17 cellular contexts compared by ENCODE assay signal in the genomic region with DNA sequence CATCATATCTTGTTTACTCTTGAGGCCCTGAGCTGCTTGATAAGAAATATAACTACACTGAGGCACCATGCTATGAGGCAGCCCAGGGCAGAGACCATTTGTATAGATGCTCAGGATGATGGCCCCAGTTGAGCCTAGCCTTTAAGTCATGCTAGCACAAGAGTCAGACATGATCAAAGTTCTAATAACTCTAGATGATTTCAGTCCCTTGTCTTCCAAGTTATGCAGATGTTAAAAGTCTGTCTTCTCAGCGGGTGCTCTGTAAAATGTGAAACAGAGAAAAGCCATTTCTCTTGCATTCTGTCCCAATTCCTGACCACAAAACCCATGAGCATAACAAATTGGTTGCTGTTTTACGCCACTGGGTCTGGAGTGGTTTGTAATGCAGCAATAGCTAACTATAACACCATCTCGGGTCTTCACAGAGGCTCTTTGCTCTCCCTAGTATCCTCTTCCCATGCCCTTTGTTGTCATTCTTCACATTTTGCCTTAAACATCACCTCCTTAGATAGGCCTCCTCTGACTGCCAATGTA. TPM values are rescaled to one million over a fixed set of nuclear protein-coding genes. Genes with fewer than 3 reads are reported as not detected.
DNase-seq lines count a peak whose midpoint lies in the region; ATAC-seq and TF ChIP-seq lines count a peak whose summit lies in the region.
"Had no signal": no experiment of that assay in that cellular context is flagged by ENCODE, and none has a peak within 500 bp of the region (broad histone marks: within the 10 kb centered on the region; RNA-seq: fewer than 3 reads in every experiment).

No MANE protein-coding gene starts in this region.

- no peak for TF ChIP-seq CTCF in upper lobe of right lung (IDR thresholded peaks at IDR 0.05)

- DNase-seq in activated CD8-positive, alpha-beta memory T cell treated with anti-CD3 and anti-CD28 coated beads, Interleukin-2, amount 50 U/mL, for 48 hours, result no peak
- DNase-seq in midbrain (lab: John Stamatoyannopoulos, UW), result no peak
- no peak for DNase-seq in stimulated activated CD4-positive, alpha-beta T cell treated with anti-CD3 and anti-CD28 coated beads, Interleukin-15, amount 100 ng/mL, for 24 hours
- DNase-seq in upper lobe of right lung, result no peak
- DNase-seq: activated CD4-positive, alpha-beta memory T cell treated with anti-CD3 and anti-CD28 coated beads, Interleukin-2, amount 10 ng/mL, durations not matched to agents 7 days and 5 days; activated effector memory CD4-positive, alpha-beta T cell treated with anti-CD3 and anti-CD28 coated beads, Interleukin-2, amount 50 U/mL, for 16 hours; CD4-positive, alpha-beta memory T cell; colonic mucosa; EL; NCI-H1105; NCI-H2227 treated with DMSO at 0.1 percent for 48 hours; stimulated activated naive CD4-positive, alpha-beta T cell had no signal

- no peak overlapping the region for H3K4me3 ChIP-seq in upper lobe of right lung
- H3K4me3 ChIP-seq: colonic mucosa, GM23338 had no signal

- H3K27ac ChIP-seq in upper lobe of right lung, result no peak overlapping the region
- H3K27ac ChIP-seq: colonic mucosa had no signal

- no peaks in the 10 kb centered on the region for H3K27me3 ChIP-seq in upper lobe of right lung
- H3K27me3 ChIP-seq: colonic mucosa had no signal

- H3K36me3 ChIP-seq in upper lobe of right lung, result no peaks in the 10 kb centered on the region
- H3K36me3 ChIP-seq: colonic mucosa had no signal

- H3K9me3 ChIP-seq in upper lobe of right lung, result no peaks in the 10 kb centered on the region
- H3K9me3 ChIP-seq: colonic mucosa had no signal

- ATAC-seq in GM18498 (IDR thresholded peaks at IDR 0.05; ENCODE audit: unreplicated experiment) (peak; percentile 91), GM19395 (IDR thresholded peaks at IDR 0.05; ENCODE audit: unreplicated experiment) (peak; percentile 90), HG02642 (IDR thresholded peaks at IDR 0.05; ENCODE audit: poor library complexity, unreplicated experiment) (peak; percentile 61), HG03196 (IDR thresholded peaks at IDR 0.05; ENCODE audit: unreplicated experiment) (peak; percentile 78), upper lobe of right lung (no peak)
- ATAC-seq: GM23338 had no signal

- intact Hi-C loops in upper lobe of right lung (cut with DNase I), result no loop called here

- H3K4me1 ChIP-seq in upper lobe of right lung, result no peaks in the 10 kb centered on the region
- H3K4me1 ChIP-seq: colonic mucosa had no signal

RNA-seq across cellular contexts. Expression of gene NXPH2, which starts 49.6 kb away (rescaled TPM):
- total RNA-seq in upper lobe of right lung, result not detected
- total RNA-seq: activated CD4-positive, alpha-beta memory T cell treated with anti-CD3 and anti-CD28 coated beads, Interleukin-2, amount 10 ng/mL, durations not matched to agents 7 days and 5 days; CD4-positive, alpha-beta memory T cell; colonic mucosa had no signal
